1 cellular context compared by ENCODE assay signal in the genomic region with DNA sequence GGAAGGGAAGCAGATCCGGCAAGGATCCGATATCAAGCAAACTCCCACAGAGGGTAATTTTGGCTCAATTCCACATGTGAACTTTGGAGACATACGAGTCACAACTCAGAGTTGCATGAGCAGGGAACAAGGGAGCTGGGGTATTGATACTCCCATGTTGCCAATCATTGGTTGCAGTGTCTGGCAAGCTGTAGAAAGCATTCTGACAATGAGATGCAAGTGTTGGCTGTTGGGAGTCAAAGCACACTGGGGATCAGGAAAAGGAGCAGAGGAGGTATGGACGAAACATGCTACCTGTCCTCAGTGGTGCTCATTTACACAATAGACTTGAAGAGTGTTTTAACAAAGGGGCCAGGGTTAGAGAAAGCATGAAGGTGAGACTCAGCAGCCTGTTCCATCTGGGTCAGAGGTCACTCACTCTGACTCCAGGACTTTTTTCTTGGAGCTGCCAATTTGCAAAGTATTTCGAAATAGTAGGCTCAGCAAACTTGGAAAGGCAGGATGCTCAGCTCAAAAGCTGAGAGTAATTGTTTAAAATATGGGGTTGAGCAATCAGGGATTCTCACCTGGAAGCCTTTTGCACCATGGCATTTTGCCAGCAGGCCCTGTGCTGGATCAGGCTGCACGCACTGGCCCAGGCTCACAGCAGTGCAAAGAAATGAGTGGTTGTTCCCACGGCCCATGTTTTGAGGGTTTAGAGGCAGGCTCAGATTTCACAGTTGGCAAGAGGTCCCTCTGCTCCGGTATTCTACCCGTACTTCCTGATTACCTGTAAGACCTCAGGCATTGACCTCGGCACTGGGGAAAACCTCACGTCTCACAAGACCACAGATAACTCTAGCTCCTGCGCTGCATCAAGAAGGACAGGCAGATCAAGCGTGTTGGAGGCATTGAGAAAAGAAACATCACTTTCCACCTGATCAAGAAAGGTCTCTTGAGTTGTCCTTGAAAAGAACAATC.
TF ChIP-seq lines count a peak whose summit lies in the region.

No MANE protein-coding gene starts in this region.

TF ChIP-seq in HepG2, 621 proteins besides CTCF, POLR2A, EP300 and RAD21 (continued from another document and continues in another):
- TF ChIP-seq ZNF687 (CRISPR knock-in tag; IDR thresholded peaks at IDR 0.05) (peak; percentile 92), PCBP2 (optimal IDR thresholded peaks at IDR 0.05; ENCODE audit: low read depth, low read length, poor library complexity, severe bottlenecking) (no peak), POGZ (CRISPR knock-in tag; IDR thresholded peaks at IDR 0.05) (peak; percentile 95), ZNF691 (CRISPR knock-in tag; IDR thresholded peaks at IDR 0.05; ENCODE audit: borderline replicate concordance, low read depth) (no peak; the same call in 1 of the 2 replicates), PHF21A (CRISPR knock-in tag; IDR thresholded peaks at IDR 0.05) (peak; percentile 100), ZBTB21 (CRISPR knock-in tag; IDR thresholded peaks at IDR 0.05) (no peak), MEF2D (CRISPR knock-in tag; IDR thresholded peaks at IDR 0.05) (peak; percentile 72), HINFP (CRISPR knock-in tag; IDR thresholded peaks at IDR 0.05; ENCODE audit: low read depth) (0 out of 2 replicates have a peak, but pooled peaks have one; percentile 60), ZNF879 (CRISPR knock-in tag; IDR thresholded peaks at IDR 0.05) (no peak), ZFX (CRISPR knock-in tag; IDR thresholded peaks at IDR 0.05; ENCODE audit: low read depth) (peak; percentile 90), TEAD3 (CRISPR knock-in tag; optimal IDR thresholded peaks at IDR 0.05; ENCODE audit: borderline replicate concordance) (peak; percentile 69), HDAC1 (CRISPR knock-in tag; IDR thresholded peaks at IDR 0.05) (peak; percentile 96), MXD1 (CRISPR knock-in tag; IDR thresholded peaks at IDR 0.05) (no peak), MYC (CRISPR knock-in tag; IDR thresholded peaks at IDR 0.05; ENCODE audit: borderline replicate concordance) (peak; percentile 84), E2F5 (CRISPR knock-in tag; conservative IDR thresholded peaks at IDR 0.05) (no peak), ZNF768 (CRISPR knock-in tag; IDR thresholded peaks at IDR 0.05) (peak; percentile 18; the same call in 1 of the 2 replicates), GPN1 (CRISPR knock-in tag; IDR thresholded peaks at IDR 0.05; ENCODE audit: borderline replicate concordance) (no peak), ZSCAN21 (CRISPR knock-in tag; IDR thresholded peaks at IDR 0.05; ENCODE audit: borderline replicate concordance) (no peak), ZNF513 (CRISPR knock-in tag; conservative IDR thresholded peaks at IDR 0.05) (no peak), TAF15 (IDR thresholded peaks at IDR 0.05; ENCODE audit: low read depth, low read length, poor library complexity, severe bottlenecking) (no peak), YY1 (IDR thresholded peaks at IDR 0.05; ENCODE audit: insufficient read depth, insufficient replicate concordance, low read depth, low read length) (peak; percentile 23), BCLAF1 (IDR thresholded peaks at IDR 0.05) (no peak), ZNF577 (CRISPR knock-in tag; IDR thresholded peaks at IDR 0.05; ENCODE audit: borderline replicate concordance, low read depth) (no peak), DNMT1 (CRISPR knock-in tag; IDR thresholded peaks at IDR 0.05) (no peak), SMAD1 (CRISPR knock-in tag; IDR thresholded peaks at IDR 0.05; ENCODE audit: borderline replicate concordance, low read depth) (peak; percentile 87; the same call in 1 of the 2 replicates), SOX13 (IDR thresholded peaks at IDR 0.05) (peak; percentile 94), SOX13 (CRISPR knock-in tag; conservative IDR thresholded peaks at IDR 0.05 in 1 of 2, IDR thresholded peaks at IDR 0.05 in 1 of 2) (peak in 1 of 2 experiments; percentile 98; a peak in 2 of 4 replicates), MIXL1 (CRISPR knock-in tag; IDR thresholded peaks at IDR 0.05) (peak; percentile 84), ZNF747 (CRISPR knock-in tag; IDR thresholded peaks at IDR 0.05; ENCODE audit: borderline replicate concordance) (peak; percentile 96), ZSCAN31 (CRISPR knock-in tag; IDR thresholded peaks at IDR 0.05; ENCODE audit: low read depth) (peak; percentile 95)
- TF ChIP-seq, protein P1, sequence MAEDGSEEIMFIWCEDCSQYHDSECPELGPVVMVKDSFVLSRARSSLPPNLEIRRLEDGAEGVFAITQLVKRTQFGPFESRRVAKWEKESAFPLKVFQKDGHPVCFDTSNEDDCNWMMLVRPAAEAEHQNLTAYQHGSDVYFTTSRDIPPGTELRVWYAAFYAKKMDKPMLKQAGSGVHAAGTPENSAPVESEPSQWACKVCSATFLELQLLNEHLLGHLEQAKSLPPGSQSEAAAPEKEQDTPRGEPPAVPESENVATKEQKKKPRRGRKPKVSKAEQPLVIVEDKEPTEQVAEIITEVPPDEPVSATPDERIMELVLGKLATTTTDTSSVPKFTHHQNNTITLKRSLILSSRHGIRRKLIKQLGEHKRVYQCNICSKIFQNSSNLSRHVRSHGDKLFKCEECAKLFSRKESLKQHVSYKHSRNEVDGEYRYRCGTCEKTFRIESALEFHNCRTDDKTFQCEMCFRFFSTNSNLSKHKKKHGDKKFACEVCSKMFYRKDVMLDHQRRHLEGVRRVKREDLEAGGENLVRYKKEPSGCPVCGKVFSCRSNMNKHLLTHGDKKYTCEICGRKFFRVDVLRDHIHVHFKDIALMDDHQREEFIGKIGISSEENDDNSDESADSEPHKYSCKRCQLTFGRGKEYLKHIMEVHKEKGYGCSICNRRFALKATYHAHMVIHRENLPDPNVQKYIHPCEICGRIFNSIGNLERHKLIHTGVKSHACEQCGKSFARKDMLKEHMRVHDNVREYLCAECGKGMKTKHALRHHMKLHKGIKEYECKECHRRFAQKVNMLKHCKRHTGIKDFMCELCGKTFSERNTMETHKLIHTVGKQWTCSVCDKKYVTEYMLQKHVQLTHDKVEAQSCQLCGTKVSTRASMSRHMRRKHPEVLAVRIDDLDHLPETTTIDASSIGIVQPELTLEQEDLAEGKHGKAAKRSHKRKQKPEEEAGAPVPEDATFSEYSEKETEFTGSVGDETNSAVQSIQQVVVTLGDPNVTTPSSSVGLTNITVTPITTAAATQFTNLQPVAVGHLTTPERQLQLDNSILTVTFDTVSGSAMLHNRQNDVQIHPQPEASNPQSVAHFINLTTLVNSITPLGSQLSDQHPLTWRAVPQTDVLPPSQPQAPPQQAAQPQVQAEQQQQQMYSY (CRISPR knock-in tag; IDR thresholded peaks at IDR 0.05), result peak; percentile 79
- TF ChIP-seq, protein P2, sequence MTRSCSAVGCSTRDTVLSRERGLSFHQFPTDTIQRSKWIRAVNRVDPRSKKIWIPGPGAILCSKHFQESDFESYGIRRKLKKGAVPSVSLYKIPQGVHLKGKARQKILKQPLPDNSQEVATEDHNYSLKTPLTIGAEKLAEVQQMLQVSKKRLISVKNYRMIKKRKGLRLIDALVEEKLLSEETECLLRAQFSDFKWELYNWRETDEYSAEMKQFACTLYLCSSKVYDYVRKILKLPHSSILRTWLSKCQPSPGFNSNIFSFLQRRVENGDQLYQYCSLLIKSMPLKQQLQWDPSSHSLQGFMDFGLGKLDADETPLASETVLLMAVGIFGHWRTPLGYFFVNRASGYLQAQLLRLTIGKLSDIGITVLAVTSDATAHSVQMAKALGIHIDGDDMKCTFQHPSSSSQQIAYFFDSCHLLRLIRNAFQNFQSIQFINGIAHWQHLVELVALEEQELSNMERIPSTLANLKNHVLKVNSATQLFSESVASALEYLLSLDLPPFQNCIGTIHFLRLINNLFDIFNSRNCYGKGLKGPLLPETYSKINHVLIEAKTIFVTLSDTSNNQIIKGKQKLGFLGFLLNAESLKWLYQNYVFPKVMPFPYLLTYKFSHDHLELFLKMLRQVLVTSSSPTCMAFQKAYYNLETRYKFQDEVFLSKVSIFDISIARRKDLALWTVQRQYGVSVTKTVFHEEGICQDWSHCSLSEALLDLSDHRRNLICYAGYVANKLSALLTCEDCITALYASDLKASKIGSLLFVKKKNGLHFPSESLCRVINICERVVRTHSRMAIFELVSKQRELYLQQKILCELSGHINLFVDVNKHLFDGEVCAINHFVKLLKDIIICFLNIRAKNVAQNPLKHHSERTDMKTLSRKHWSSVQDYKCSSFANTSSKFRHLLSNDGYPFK (CRISPR knock-in tag; IDR thresholded peaks at IDR 0.05; ENCODE audit: borderline replicate concordance), result peak; percentile 44; the same call in 1 of the 2 replicates
